Comparison of ENCODE assay signal across 8 cellular contexts in the genomic region with DNA sequence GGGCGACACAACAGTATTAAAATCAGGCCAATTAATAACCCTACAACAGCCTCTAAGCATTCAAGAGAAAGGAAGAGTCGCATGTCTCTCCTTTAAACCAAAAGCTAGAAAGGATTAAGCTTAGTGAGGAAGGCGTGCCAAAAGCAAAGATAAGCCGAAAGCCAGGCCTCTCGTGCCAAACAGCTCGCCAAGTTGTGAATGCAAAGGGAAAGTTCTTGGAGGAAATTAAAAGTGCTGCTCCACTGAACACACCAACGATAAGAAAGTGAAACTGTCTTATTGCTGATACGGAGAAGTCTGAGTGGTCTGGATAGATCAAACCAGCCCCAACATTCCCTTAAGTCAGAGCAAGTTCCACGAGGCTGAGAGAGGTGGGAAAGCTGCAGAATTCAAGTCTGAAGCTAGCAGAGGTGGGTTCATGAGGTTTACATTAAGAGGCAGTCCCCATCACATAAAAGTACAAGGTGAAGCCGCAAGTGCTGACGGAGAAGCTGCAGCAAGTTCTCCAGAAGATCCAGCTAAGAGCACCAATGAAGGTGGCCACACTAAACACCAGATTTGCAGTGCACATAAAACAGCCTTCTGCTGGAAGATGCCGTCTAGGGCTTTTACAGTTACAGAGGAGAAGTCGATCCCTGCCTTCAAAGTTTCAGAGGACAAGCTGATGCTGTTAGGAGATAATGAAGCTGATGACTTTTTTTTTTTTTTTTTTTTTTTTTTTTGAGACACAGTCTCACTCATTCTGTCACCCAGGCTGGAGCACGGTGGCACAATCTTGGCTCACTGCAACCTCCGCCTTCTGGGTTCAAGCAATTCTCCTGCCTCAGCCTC.
DNase-seq lines count a peak whose midpoint lies in the region; TF ChIP-seq lines count a peak whose summit lies in the region.

No MANE protein-coding gene starts in this region.

- H3K36me3 ChIP-seq in MG63: peaks cover 3% of the 10 kb centered on the region; the same call in 1 of the 2 replicates
- peaks cover 5% of the 10 kb centered on the region for H3K36me3 ChIP-seq in neural progenitor cell

- H3K9ac ChIP-seq in neural progenitor cell: no peak overlapping the region

- no peaks in the 10 kb centered on the region for H4K20me1 ChIP-seq in neural progenitor cell (ENCODE audit: low read depth)

- H3K27me3 Mint-ChIP-seq in CD14-positive monocyte (ENCODE audit: low read depth in 3 of 3): peaks cover 0 to 3% (median 2%) of the 10 kb centered on the region in 3 donors
- no peaks in the 10 kb centered on the region for H3K27me3 Mint-ChIP-seq in dendritic cell treated with granulocyte-macrophage colony-stimulating factor and Interleukin-4, amounts not matched to agents 40 ng/mL and 50 ng/mL, for 4 days
- peaks cover 6% of the 10 kb centered on the region for H3K27me3 Mint-ChIP-seq in neural progenitor cell (ENCODE audit: insufficient read depth, low read depth)
- H3K27me3 Mint-ChIP-seq in endothelial cell (ENCODE audit: unreplicated experiment): peaks cover 10% of the 10 kb centered on the region

- H3K4me2 ChIP-seq in neural progenitor cell: peak overlapping the region; percentile 19

- DNase-seq in CD14-positive monocyte (ENCODE audit: low spot score) (peak; percentile 27), MG63 (peak; percentile 31), neural progenitor cell (ENCODE audit: low spot score) (no peak), NCI-H2196 (lab: John Stamatoyannopoulos, UW; ENCODE audit: unreplicated experiment) (no peak), endothelial cell (ENCODE audit: low spot score) (no peak), NCI-H2171 treated with DMSO at 0.1 percent for 48 hours (lab: John Stamatoyannopoulos, UW) (no peak), dermis blood vessel endothelial cell (no peak)

- H3K4me1 Mint-ChIP-seq in CD14-positive monocyte (peaks cover 21% of the 10 kb centered on the region), neural progenitor cell (peaks cover 56% of the 10 kb centered on the region), endothelial cell (ENCODE audit: unreplicated experiment) (peaks cover 19% of the 10 kb centered on the region)
- H3K4me1 Mint-ChIP-seq in dendritic cell treated with granulocyte-macrophage colony-stimulating factor and Interleukin-4, amounts not matched to agents 40 ng/mL and 50 ng/mL, for 4 days (ENCODE audit: low read depth): peaks cover 36% of the 10 kb centered on the region

- no peak overlapping the region for H3K4me3 ChIP-seq in MG63
- H3K4me3 ChIP-seq in neural progenitor cell: no peak overlapping the region

- peaks cover 15% of the 10 kb centered on the region for H3K4me1 ChIP-seq in neural progenitor cell

- no peak overlapping the region for H2AFZ ChIP-seq in neural progenitor cell (replicated peaks)

- H3K36me3 Mint-ChIP-seq in CD14-positive monocyte (peaks cover 32 to 38% of the 10 kb centered on the region in 2 donors), neural progenitor cell (peaks cover 25% of the 10 kb centered on the region), endothelial cell (ENCODE audit: low read depth, unreplicated experiment) (peaks cover 17% of the 10 kb centered on the region)
- H3K36me3 Mint-ChIP-seq in dendritic cell treated with granulocyte-macrophage colony-stimulating factor and Interleukin-4, amounts not matched to agents 40 ng/mL and 50 ng/mL, for 4 days (ENCODE audit: low read depth): peaks cover 36% of the 10 kb centered on the region

- H3K79me2 ChIP-seq in neural progenitor cell (ENCODE audit: low read depth): no peaks in the 10 kb centered on the region

- H3K27me3 ChIP-seq in MG63 (no peaks in the 10 kb centered on the region), neural progenitor cell (no peaks in the 10 kb centered on the region)

- TF ChIP-seq CTCF in CD14-positive monocyte (IDR thresholded peaks at IDR 0.05): no peak
- no peak for TF ChIP-seq CTCF in neural progenitor cell (IDR thresholded peaks at IDR 0.05)
- no peak for TF ChIP-seq CTCF in endothelial cell (IDR thresholded peaks at IDR 0.05; ENCODE audit: unreplicated experiment)

- peaks cover 0 to 4% (median 0%) of the 10 kb centered on the region in 7 donors for H3K9me3 Mint-ChIP-seq in CD14-positive monocyte
- peaks cover 3% of the 10 kb centered on the region for H3K9me3 Mint-ChIP-seq in dendritic cell treated with granulocyte-macrophage colony-stimulating factor and Interleukin-4, amounts not matched to agents 40 ng/mL and 50 ng/mL, for 4 days
- peaks cover 8% of the 10 kb centered on the region for H3K9me3 Mint-ChIP-seq in neural progenitor cell
- no peaks in the 10 kb centered on the region for H3K9me3 Mint-ChIP-seq in endothelial cell (ENCODE audit: unreplicated experiment)

- H3K27ac Mint-ChIP-seq in CD14-positive monocyte (peak overlapping the region; percentile 32 to 90 (median 78)), neural progenitor cell (peak overlapping the region; percentile 20), endothelial cell (ENCODE audit: unreplicated experiment) (no peak overlapping the region)
- H3K27ac Mint-ChIP-seq in dendritic cell treated with granulocyte-macrophage colony-stimulating factor and Interleukin-4, amounts not matched to agents 40 ng/mL and 50 ng/mL, for 4 days: peak overlapping the region; percentile 75

- H3K4me3 Mint-ChIP-seq in CD14-positive monocyte (peak overlapping the region; percentile 84 to 96), neural progenitor cell (no peak overlapping the region), endothelial cell (ENCODE audit: unreplicated experiment) (no peak overlapping the region)
- H3K4me3 Mint-ChIP-seq in dendritic cell treated with granulocyte-macrophage colony-stimulating factor and Interleukin-4, amounts not matched to agents 40 ng/mL and 50 ng/mL, for 4 days: peak overlapping the region; percentile 61

- H3K9me3 ChIP-seq in MG63 (no peaks in the 10 kb centered on the region), neural progenitor cell (ENCODE audit: low read depth) (no peaks in the 10 kb centered on the region)

- intact Hi-C loops in CD14-positive monocyte (cut with micrococcal nuclease): no loop called here
- intact Hi-C loops in dendritic cell treated with granulocyte-macrophage colony-stimulating factor and Interleukin-4, amounts not matched to agents 40 ng/mL and 50 ng/mL, for 4 days (cut with micrococcal nuclease): no loop called here

- peak overlapping the region; percentile 15 for H3K27ac ChIP-seq in neural progenitor cell

- peaks cover 11% of the 10 kb centered on the region for H3F3A ChIP-seq in neural progenitor cell (ENCODE audit: low read depth)

Comparison
In these comparisons a context has a peak if more than half of its experiments do, and no peak if none do; other contexts are left out.
1. DNase-seq: peak in CD14-positive monocyte (single experiment) and MG63 (single experiment); none in neural progenitor cell (single experiment), NCI-H2196 (single experiment), endothelial cell (single experiment), NCI-H2171 treated with DMSO at 0.1 percent for 48 hours (single experiment) and dermis blood vessel endothelial cell (single experiment).
2. H3K4me3 Mint-ChIP-seq: peak in CD14-positive monocyte (2 of 2) and dendritic cell treated with granulocyte-macrophage colony-stimulating factor and Interleukin-4, amounts not matched to agents 40 ng/mL and 50 ng/mL, for 4 days (single experiment); none in neural progenitor cell (single experiment) and endothelial cell (single experiment).